In genomic region chr19:2694196-2694595, GRCh38 we compare ENCODE assay signal across 27 cellular contexts. TPM values are rescaled to one million over a fixed set of nuclear protein-coding genes. Genes with fewer than 3 reads are reported as not detected.
DNase-seq lines count a peak whose midpoint lies in the region; ATAC-seq and TF ChIP-seq lines count a peak whose summit lies in the region.
"Had no signal": no experiment of that assay in that cellular context is flagged by ENCODE, and none has a peak within 500 bp of the region (broad histone marks: within the 10 kb centered on the region; RNA-seq: fewer than 3 reads in every experiment).

No MANE protein-coding gene starts in this region.

- CTCF ChIA-PET in OCI-LY7 (lab: Charles Lee; ENCODE audit: unreplicated experiment) = no interaction called here

- H3K9me3 ChIP-seq in OCI-LY7 (ENCODE audit: low read length) (no peaks in the 10 kb centered on the region), tibial artery (no peaks in the 10 kb centered on the region), smooth muscle cell (replicated peaks; ENCODE audit: low read depth) (no peaks in the 10 kb centered on the region)
- H3K9me3 ChIP-seq: transverse colon had no signal

- H3K9me2 ChIP-seq in OCI-LY7 (ENCODE audit: insufficient read depth, low read length) = no peaks in the 10 kb centered on the region

- H3K79me2 ChIP-seq in OCI-LY7 (ENCODE audit: insufficient read depth, low read depth, low read length) = no peaks in the 10 kb centered on the region
- H3K79me2 ChIP-seq in smooth muscle cell (ENCODE audit: low read depth) = no peaks in the 10 kb centered on the region

- H3K27me3 Mint-ChIP-seq in naive B cell = no peaks in the 10 kb centered on the region
- H3K27me3 Mint-ChIP-seq: activated CD4-positive, alpha-beta memory T cell treated with anti-CD3 and anti-CD28 coated beads for 36 hours; naive thymus-derived CD4-positive, alpha-beta T cell had no signal

- H3K4me3 ChIP-seq in OCI-LY7 (ENCODE audit: low read depth, low read length, poor library complexity, severe bottlenecking) (no peak overlapping the region), dorsolateral prefrontal cortex (peak overlapping the region in 2 of 59 donors; percentile 1 to 27), tibial artery (no peak overlapping the region), smooth muscle cell (no peak overlapping the region)
- H3K4me3 ChIP-seq: GM23338, skin epidermis, transverse colon had no signal

- H3K4me2 ChIP-seq in OCI-LY7 (ENCODE audit: low read length) (peak overlapping the region; percentile 37), smooth muscle cell (no peak overlapping the region)
- H3K4me2 ChIP-seq: GM23338 had no signal

- H3K27ac ChIP-seq in OCI-LY7 (ENCODE audit: low read depth, low read length, poor library complexity, severe bottlenecking) (no peak overlapping the region), dorsolateral prefrontal cortex (peak overlapping the region; percentile 85 to 100 (median 97)), temporal lobe (ENCODE audit: low read depth, low read length) (peak overlapping the region; percentile 93), tibial artery (no peak overlapping the region), smooth muscle cell (ENCODE audit: low read depth) (no peak overlapping the region)
- H3K27ac ChIP-seq: C4-2B had no signal

- peaks cover 46 to 78% (median 71%) of the 10 kb centered on the region in 3 donors for H3K4me1 Mint-ChIP-seq in naive B cell
- H3K4me1 Mint-ChIP-seq: GM23338 had no signal

- no peaks in the 10 kb centered on the region for H3K9me3 Mint-ChIP-seq in naive B cell
- H3K9me3 Mint-ChIP-seq: activated CD4-positive, alpha-beta memory T cell treated with anti-CD3 and anti-CD28 coated beads for 36 hours; activated naive CD4-positive, alpha-beta T cell treated with anti-CD3 and anti-CD28 coated beads for 36 hours; GM23338; mesothelial cell of epicardium; naive thymus-derived CD4-positive, alpha-beta T cell had no signal

- no peaks in the 10 kb centered on the region for H3K27me3 ChIP-seq in dorsolateral prefrontal cortex
- peaks cover 0 to 16% of the 10 kb centered on the region in 2 donors for H3K27me3 ChIP-seq in tibial artery
- no peaks in the 10 kb centered on the region for H3K27me3 ChIP-seq in smooth muscle cell (ENCODE audit: low read depth)
- H3K27me3 ChIP-seq: transverse colon had no signal

- TF ChIP-seq CTCF in OCI-LY7 (conservative IDR thresholded peaks at IDR 0.05; ENCODE audit: low read length) (no peak), dorsolateral prefrontal cortex (IDR thresholded peaks at IDR 0.05 in 54 of 56, conservative IDR thresholded peaks at IDR 0.05 in 2 of 56; ENCODE audit: low read depth in 1 of 56, partially characterized antibody in 56 of 56) (no peak), tibial artery (IDR thresholded peaks at IDR 0.05) (no peak), smooth muscle cell (IDR thresholded peaks at IDR 0.05; ENCODE audit: borderline replicate concordance, insufficient read depth, poor library complexity, severe bottlenecking) (no peak)

- H3K27ac Mint-ChIP-seq in naive B cell = peak overlapping the region; percentile 87 to 100 (median 99)
- H3K27ac Mint-ChIP-seq: activated CD4-positive, alpha-beta memory T cell treated with anti-CD3 and anti-CD28 coated beads for 36 hours; activated naive CD4-positive, alpha-beta T cell treated with anti-CD3 and anti-CD28 coated beads for 36 hours; GM23338; mesothelial cell of epicardium had no signal

- intact Hi-C loops in OCI-LY7 (cut with micrococcal nuclease; ENCODE audit: unreplicated experiment) = no loop called here
- intact Hi-C loops in dorsolateral prefrontal cortex (cut with DNase I) = loop anchor here in 1 of 2 donors (5.0 to 10.0 kb wide), 2 partner anchors 47 to 51 kb away; partner anchors contain the start of gene SLC39A3
- intact Hi-C loops in tibial artery (cut with DNase I; ENCODE audit: low total_unique reads) = no loop called here

- H3F3A ChIP-seq in smooth muscle cell (ENCODE audit: low read depth) = no peaks in the 10 kb centered on the region

- no peak overlapping the region for H3K9ac ChIP-seq in smooth muscle cell (ENCODE audit: low read depth)

- POLR2A ChIA-PET in OCI-LY7 (lab: Charles Lee) = no interaction called here

- H3K36me3 ChIP-seq in OCI-LY7 (ENCODE audit: insufficient read depth, low read length) = no peaks in the 10 kb centered on the region
- no peaks in the 10 kb centered on the region for H3K36me3 ChIP-seq in tibial artery
- no peaks in the 10 kb centered on the region for H3K36me3 ChIP-seq in smooth muscle cell (ENCODE audit: low read depth)
- H3K36me3 ChIP-seq: transverse colon had no signal

- H3K4me1 ChIP-seq in OCI-LY7 (ENCODE audit: insufficient read depth, low read length, poor library complexity, severe bottlenecking) (peaks cover 57% of the 10 kb centered on the region), tibial artery (no peaks in the 10 kb centered on the region), smooth muscle cell (ENCODE audit: low read depth) (no peaks in the 10 kb centered on the region)

- H4K20me1 ChIP-seq in OCI-LY7 (ENCODE audit: insufficient read depth, low read length) (no peaks in the 10 kb centered on the region), smooth muscle cell (ENCODE audit: low read depth) (no peaks in the 10 kb centered on the region)

- H3K36me3 Mint-ChIP-seq in naive B cell = peaks cover 0 to 18% of the 10 kb centered on the region in 2 donors
- H3K36me3 Mint-ChIP-seq: activated CD4-positive, alpha-beta memory T cell treated with anti-CD3 and anti-CD28 coated beads for 36 hours; mesothelial cell of epicardium had no signal

- no TSS peak for BruUV-seq in OCI-LY7 (replicated peaks; lab: Mats Ljungman, UMichigan)

- 91% methylated on average over 5 of the region's 5 CpGs for WGBS in smooth muscle cell (ENCODE audit: low lambda C conversion rate)

- peak overlapping the region; percentile 64 to 98 (median 82) for H3K4me3 Mint-ChIP-seq in naive B cell
- H3K4me3 Mint-ChIP-seq: activated CD4-positive, alpha-beta memory T cell treated with anti-CD3 and anti-CD28 coated beads for 36 hours; activated naive CD4-positive, alpha-beta T cell treated with anti-CD3 and anti-CD28 coated beads for 36 hours; GM23338; mesothelial cell of epicardium; naive thymus-derived CD4-positive, alpha-beta T cell had no signal

- H2AFZ ChIP-seq in OCI-LY7 (ENCODE audit: low read length) = no peak overlapping the region
- H2AFZ ChIP-seq in smooth muscle cell (ENCODE audit: low read depth) = no peak overlapping the region
- H2AFZ ChIP-seq: GM23338 had no signal

- ATAC-seq in naive B cell (ENCODE audit: low read depth in 2 of 2) = peak in 1 of 2 donors; percentile 5
- ATAC-seq: GM23338; left lobe of liver; naive thymus-derived CD4-positive, alpha-beta T cell; stimulated activated naive CD8-positive, alpha-beta T cell treated with anti-CD3 and anti-CD28 coated beads, Interleukin-15, Interleukin-2, amounts not matched to agents 100 U/mL and 50 U/mL, for 24 hours had no signal

- DNase-seq in OCI-LY7 (ENCODE audit: low spot score) (no peak), dorsolateral prefrontal cortex (no peak), naive B cell (no peak), tibial artery (no peak), kidney glomerular epithelial cell (lab: John Stamatoyannopoulos, UW) (no peak), smooth muscle cell (lab: John Stamatoyannopoulos, UW; ENCODE audit: unreplicated experiment) (no peak)
- DNase-seq: activated CD4-positive, alpha-beta memory T cell treated with anti-CD3 and anti-CD28 coated beads for 36 hours; activated CD4-positive, alpha-beta T cell treated with anti-CD3 and anti-CD28 coated beads for 1 hour; activated naive CD4-positive, alpha-beta T cell treated with anti-CD3 and anti-CD28 coated beads for 36 hours; Calu3; DMS79 treated with DMSO at 0.1 percent for 48 hours; GF-D8; naive thymus-derived CD4-positive, alpha-beta T cell; NCI-H1436; NCI-H2081 treated with DMSO at 0.1 percent for 48 hours; NCI-H226; NCI-H526 treated with DMSO at 0.1 percent for 48 hours; SHP77; stimulated activated naive CD8-positive, alpha-beta T cell treated with anti-CD3 and anti-CD28 coated beads, Interleukin-15, Interleukin-2, amounts not matched to agents 100 U/mL and 50 U/mL, for 24 hours; transverse colon had no signal

RNA-seq across cellular contexts. Expression of gene GNG7, which starts 8.3 kb away (rescaled TPM):
- total RNA-seq in OCI-LY7 (2014; rRNA removed; shearing (Covaris generic)) = 14.2 and 15.3 TPM in 2 replicates
- total RNA-seq in OCI-LY7 (2022) (13.9 and 15.6 TPM in 2 replicates), dorsolateral prefrontal cortex (100 to 1,000 TPM in 55 of 120 experiments, 10 to 100 TPM in 65; 71.9 to 184 (median 98.1) TPM), temporal lobe (7.4 TPM), smooth muscle cell (1.7 and 2.1 TPM in 2 replicates)
- polyA plus RNA-seq in naive B cell (ENCODE audit: low read depth in 6 of 6) (10 to 100 TPM; 49.1 to 72.0 (median 60.9) TPM), smooth muscle cell (2.3 and 2.6 TPM in 2 replicates)
- total RNA-seq: LHCN-M2 had no signal

RNA-seq across cellular contexts. Expression of gene DIRAS1, which starts 27.0 kb away (rescaled TPM):
- total RNA-seq in OCI-LY7 (2014; rRNA removed; shearing (Covaris generic)) = 0.10 TPM in 1 of 2 replicates, not detected in the other
- 0.52 TPM in 1 of 2 replicates, not detected in the other for total RNA-seq in OCI-LY7 (2022)
- total RNA-seq in dorsolateral prefrontal cortex = 100 to 1,000 TPM in 107 of 120 experiments, 10 to 100 TPM in 13; 43.9 to 237 (median 155) TPM
- 1 to 10 TPM in 5 of 6 donors, under 1 TPM in 1; 0.92 to 2.7 (median 1.5) TPM for polyA plus RNA-seq in naive B cell (ENCODE audit: low read depth in 6 of 6)
- total RNA-seq in temporal lobe = 21.4 TPM
- total RNA-seq in smooth muscle cell = 6.7 and 7.9 TPM in 2 replicates
- polyA plus RNA-seq in smooth muscle cell = 7.2 and 11.3 TPM in 2 replicates
- polyA plus RNA-seq: naive thymus-derived CD4-positive, alpha-beta T cell had no signal

RNA-seq across cellular contexts. Expression of gene SLC39A3, which starts 45.6 kb away (rescaled TPM):
- total RNA-seq in OCI-LY7 (2014; rRNA removed; shearing (Covaris generic)) = 33.3 and 45.6 TPM in 2 replicates
- total RNA-seq in OCI-LY7 (2022) (38.6 and 46.8 TPM in 2 replicates), dorsolateral prefrontal cortex (10 to 100 TPM; 22.3 to 60.9 (median 39.3) TPM), temporal lobe (15.0 TPM), smooth muscle cell (24.2 and 25.2 TPM in 2 replicates)
- polyA plus RNA-seq in naive B cell (ENCODE audit: low read depth in 6 of 6) (10 to 100 TPM; 56.2 to 88.7 (median 60.5) TPM), smooth muscle cell (46.1 and 56.1 TPM in 2 replicates)

Comparison
In these comparisons a context has a peak if more than half of its experiments do, and no peak if none do; other contexts are left out.
1. H3K27ac ChIP-seq: peak in dorsolateral prefrontal cortex (59 of 59) and temporal lobe (single experiment); none in OCI-LY7 (single experiment), tibial artery (0 of 2) and smooth muscle cell (single experiment).